ENCODE assay signal across 8 cellular contexts in the genomic region with DNA sequence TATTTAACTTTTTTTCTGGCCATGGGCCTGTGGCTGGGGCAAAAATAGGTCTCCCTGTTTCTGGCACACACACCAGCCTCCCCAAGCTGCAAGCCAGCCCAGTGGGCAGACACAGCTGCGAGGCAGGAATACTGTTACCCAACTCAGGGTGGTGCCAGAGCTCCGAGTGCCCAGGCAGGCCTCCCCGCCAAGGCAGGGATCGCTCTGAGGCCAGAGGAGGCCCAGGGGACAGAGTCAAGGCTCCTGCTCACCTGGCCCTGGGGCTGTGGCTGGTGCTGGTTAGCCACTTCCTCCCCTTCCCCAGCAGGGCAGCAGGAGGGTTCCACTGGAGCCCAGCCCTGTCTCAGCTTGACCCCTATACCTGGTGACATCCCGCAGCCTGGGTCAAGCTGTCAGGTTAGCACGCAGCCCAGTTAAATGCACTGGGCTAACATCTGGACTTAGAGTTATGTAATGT.
DNase-seq lines count a peak whose midpoint lies in the region; ATAC-seq lines count a peak whose summit lies in the region.

No MANE protein-coding gene starts in this region.

- H3K4me1 ChIP-seq in right cardiac atrium (ENCODE audit: control insufficient read depth, insufficient read depth, low read length) = peaks cover 12% of the 10 kb centered on the region

- intact Hi-C loops in right cardiac atrium (cut with DNase I) = no loop called here

- H3K27me3 ChIP-seq in right cardiac atrium (ENCODE audit: control insufficient read depth, insufficient read depth) = no peaks in the 10 kb centered on the region

- ATAC-seq in HG02885 (IDR thresholded peaks at IDR 0.05; ENCODE audit: poor library complexity, unreplicated experiment) = peak; percentile 34
- peak; percentile 70 to 72 for ATAC-seq in right cardiac atrium

- in situ Hi-C loops in SK-MEL-5 (cut with HindIII; ENCODE audit: low pct_unique_long_range_greater_than_20kb, low sequenced_read_pairs) = no loop called here

- no peak overlapping the region for H3K4me3 ChIP-seq in right cardiac atrium (ENCODE audit: low read length)

- peak; percentile 10 for DNase-seq in activated gamma-delta T cell (lab: John Stamatoyannopoulos, UW)
- no peak for DNase-seq in activated gamma-delta T cell treated with Interleukin-2 at 50 U/mL for 16 hours
- peak; percentile 27 for DNase-seq in SK-MEL-5 (ENCODE audit: low read depth, low spot score)
- DNase-seq in right cardiac atrium = peak; percentile 18 to 73 (median 64)
- DNase-seq in HuH-7 (ENCODE audit: low spot score) = no peak
- DNase-seq in DMS153 treated with DMSO at 0.1 percent for 48 hours (lab: John Stamatoyannopoulos, UW; ENCODE audit: unreplicated experiment) = no peak
- no peak for DNase-seq in stimulated activated CD4-positive, alpha-beta T cell treated with anti-CD3 and anti-CD28 coated beads, Interleukin-12 subunit alpha, Interleukin-12 subunit beta, amount 100 ng/mL, for 4 hours

- no peaks in the 10 kb centered on the region for H3K9me3 ChIP-seq in right cardiac atrium (ENCODE audit: control insufficient read depth, low read length)

- 83% methylated on average over 6 of the region's 6 CpGs for WGBS in right cardiac atrium

- H3K27ac ChIP-seq in right cardiac atrium (ENCODE audit: low read length) = peak overlapping the region; percentile 12

Comparison
In these comparisons a context has a peak if more than half of its experiments do, and no peak if none do; other contexts are left out.
1. DNase-seq: peak in activated gamma-delta T cell (single experiment), SK-MEL-5 (single experiment) and right cardiac atrium (3 of 3); none in activated gamma-delta T cell treated with Interleukin-2 at 50 U/mL for 16 hours (single experiment), HuH-7 (single experiment), DMS153 treated with DMSO at 0.1 percent for 48 hours (single experiment) and stimulated activated CD4-positive, alpha-beta T cell treated with anti-CD3 and anti-CD28 coated beads, Interleukin-12 subunit alpha, Interleukin-12 subunit beta, amount 100 ng/mL, for 4 hours (single experiment).